8 cellular contexts compared by ENCODE assay signal in the genomic region with DNA sequence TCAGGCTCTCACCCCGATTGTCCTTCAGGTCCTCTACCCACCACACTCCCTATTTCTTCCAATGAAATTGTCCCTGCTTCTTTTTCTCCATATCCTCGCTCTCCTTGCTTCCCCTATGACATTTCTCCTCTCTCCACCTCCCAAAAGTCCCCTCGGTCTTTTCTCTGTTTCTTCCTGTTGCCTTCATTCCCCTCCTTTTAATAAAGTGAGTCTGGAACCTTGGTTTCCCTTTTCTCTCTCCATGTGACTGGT. TPM values are rescaled to one million over a fixed set of nuclear protein-coding genes. Genes with fewer than 3 reads are reported as not detected.
DNase-seq lines count a peak whose midpoint lies in the region; ATAC-seq lines count a peak whose summit lies in the region.

No MANE protein-coding gene starts in this region.

- H3K27ac Mint-ChIP-seq in activated naive CD4-positive, alpha-beta T cell treated with anti-CD3 and anti-CD28 coated beads for 36 hours, result peak overlapping the region; percentile 96
- peak overlapping the region; percentile 97 for H3K27ac Mint-ChIP-seq in activated CD8-positive, alpha-beta T cell treated with anti-CD3 and anti-CD28 coated beads, Interleukin-2, amount 10 ng/mL, durations not matched to agents 7 days and 5 days
- peak overlapping the region; percentile 100 for H3K27ac Mint-ChIP-seq in stimulated activated effector memory CD8-positive, alpha-beta T cell treated with anti-CD3 and anti-CD28 coated beads, Interleukin-12 subunit alpha, Interleukin-12 subunit beta, amount 100 ng/mL, for 72 hours

- peak overlapping the region; percentile 64 for H3K4me3 ChIP-seq in right cardiac atrium (ENCODE audit: low read length)

- intact Hi-C loops in activated naive CD4-positive, alpha-beta T cell treated with anti-CD3 and anti-CD28 coated beads for 36 hours (cut with micrococcal nuclease), result loop anchor here (1.0 to 2.0 kb wide), 5 partner anchors 193 to 348 kb away; partner anchors contain the start of gene MEGF8
- intact Hi-C loops in right cardiac atrium (cut with DNase I), result no loop called here

- no peak for DNase-seq in activated naive CD4-positive, alpha-beta T cell treated with anti-CD3 and anti-CD28 coated beads for 36 hours
- DNase-seq in activated naive CD4-positive, alpha-beta T cell treated with anti-CD3 and anti-CD28 coated beads, Interleukin-2, amount 50 U/mL, for 16 hours, result no peak
- no peak for DNase-seq in activated CD8-positive, alpha-beta T cell treated with anti-CD3 and anti-CD28 coated beads, Interleukin-2, amount 10 ng/mL, durations not matched to agents 7 days and 5 days
- no peak for DNase-seq in right cardiac atrium
- DNase-seq in stimulated activated effector memory CD8-positive, alpha-beta T cell treated with anti-CD3 and anti-CD28 coated beads, Interleukin-12 subunit alpha, Interleukin-12 subunit beta, amount 100 ng/mL, for 72 hours (ENCODE audit: low spot score in 2 of 2), result no peak
- no peak for DNase-seq in activated CD4-positive, CD25-positive, alpha-beta regulatory T cell treated with anti-CD3 and anti-CD28 coated beads, Interleukin-2, amount 50 U/mL, for 72 hours

- peak; percentile 2 for ATAC-seq in activated CD8-positive, alpha-beta T cell treated with anti-CD3 and anti-CD28 coated beads, Interleukin-2, amount 10 ng/mL, durations not matched to agents 7 days and 5 days
- ATAC-seq in right cardiac atrium, result no peak
- peak; percentile 0 for ATAC-seq in stimulated activated effector memory CD8-positive, alpha-beta T cell treated with anti-CD3 and anti-CD28 coated beads, Interleukin-12 subunit alpha, Interleukin-12 subunit beta, amount 100 ng/mL, for 72 hours
- ATAC-seq in GM18907 (IDR thresholded peaks at IDR 0.05; ENCODE audit: unreplicated experiment), result no peak
- no peak for ATAC-seq in HG03139 (IDR thresholded peaks at IDR 0.05; ENCODE audit: unreplicated experiment)

- H3K4me1 ChIP-seq in right cardiac atrium (ENCODE audit: control insufficient read depth, insufficient read depth, low read length), result no peaks in the 10 kb centered on the region

- H3K9me3 Mint-ChIP-seq in activated naive CD4-positive, alpha-beta T cell treated with anti-CD3 and anti-CD28 coated beads for 36 hours, result no peaks in the 10 kb centered on the region
- no peaks in the 10 kb centered on the region for H3K9me3 Mint-ChIP-seq in activated CD8-positive, alpha-beta T cell treated with anti-CD3 and anti-CD28 coated beads, Interleukin-2, amount 10 ng/mL, durations not matched to agents 7 days and 5 days (ENCODE audit: insufficient read depth)
- H3K9me3 Mint-ChIP-seq in stimulated activated effector memory CD8-positive, alpha-beta T cell treated with anti-CD3 and anti-CD28 coated beads, Interleukin-12 subunit alpha, Interleukin-12 subunit beta, amount 100 ng/mL, for 72 hours, result no peaks in the 10 kb centered on the region

- no peaks in the 10 kb centered on the region for H3K27me3 ChIP-seq in right cardiac atrium (ENCODE audit: control insufficient read depth, insufficient read depth)

- peaks cover 4% of the 10 kb centered on the region for H3K27me3 Mint-ChIP-seq in activated naive CD4-positive, alpha-beta T cell treated with anti-CD3 and anti-CD28 coated beads for 36 hours (ENCODE audit: low read depth)
- peaks cover 11% of the 10 kb centered on the region for H3K27me3 Mint-ChIP-seq in activated CD8-positive, alpha-beta T cell treated with anti-CD3 and anti-CD28 coated beads, Interleukin-2, amount 10 ng/mL, durations not matched to agents 7 days and 5 days (ENCODE audit: low read depth)

- H3K4me3 Mint-ChIP-seq in activated naive CD4-positive, alpha-beta T cell treated with anti-CD3 and anti-CD28 coated beads for 36 hours, result peak overlapping the region; percentile 97
- peak overlapping the region; percentile 91 for H3K4me3 Mint-ChIP-seq in activated CD8-positive, alpha-beta T cell treated with anti-CD3 and anti-CD28 coated beads, Interleukin-2, amount 10 ng/mL, durations not matched to agents 7 days and 5 days
- peak overlapping the region; percentile 100 for H3K4me3 Mint-ChIP-seq in stimulated activated effector memory CD8-positive, alpha-beta T cell treated with anti-CD3 and anti-CD28 coated beads, Interleukin-12 subunit alpha, Interleukin-12 subunit beta, amount 100 ng/mL, for 72 hours

- peaks cover 23% of the 10 kb centered on the region for H3K4me1 Mint-ChIP-seq in activated naive CD4-positive, alpha-beta T cell treated with anti-CD3 and anti-CD28 coated beads for 36 hours (ENCODE audit: low read depth)
- H3K4me1 Mint-ChIP-seq in activated CD8-positive, alpha-beta T cell treated with anti-CD3 and anti-CD28 coated beads, Interleukin-2, amount 10 ng/mL, durations not matched to agents 7 days and 5 days (ENCODE audit: low read depth), result peaks cover 44% of the 10 kb centered on the region
- peaks cover 45% of the 10 kb centered on the region for H3K4me1 Mint-ChIP-seq in stimulated activated effector memory CD8-positive, alpha-beta T cell treated with anti-CD3 and anti-CD28 coated beads, Interleukin-12 subunit alpha, Interleukin-12 subunit beta, amount 100 ng/mL, for 72 hours

- POLR2A ChIA-PET in activated CD8-positive, alpha-beta T cell treated with anti-CD3 and anti-CD28 coated beads, Interleukin-2, amount 10 ng/mL, durations not matched to agents 7 days and 5 days (lab: Charles Lee), result no interaction called here

- peak overlapping the region; percentile 96 for H3K27ac ChIP-seq in right cardiac atrium (ENCODE audit: low read length)

- peaks cover 10% of the 10 kb centered on the region for H3K36me3 Mint-ChIP-seq in activated naive CD4-positive, alpha-beta T cell treated with anti-CD3 and anti-CD28 coated beads for 36 hours (ENCODE audit: low read depth)
- H3K36me3 Mint-ChIP-seq in activated CD8-positive, alpha-beta T cell treated with anti-CD3 and anti-CD28 coated beads, Interleukin-2, amount 10 ng/mL, durations not matched to agents 7 days and 5 days (ENCODE audit: low read depth), result peaks cover 24% of the 10 kb centered on the region
- peaks cover 49% of the 10 kb centered on the region for H3K36me3 Mint-ChIP-seq in stimulated activated effector memory CD8-positive, alpha-beta T cell treated with anti-CD3 and anti-CD28 coated beads, Interleukin-12 subunit alpha, Interleukin-12 subunit beta, amount 100 ng/mL, for 72 hours

- H3K9me3 ChIP-seq in right cardiac atrium (ENCODE audit: control insufficient read depth, low read length), result no peaks in the 10 kb centered on the region

- CTCF ChIA-PET in activated naive CD4-positive, alpha-beta T cell treated with anti-CD3 and anti-CD28 coated beads for 36 hours (lab: Charles Lee), result interaction anchor here (0.6 kb wide), 1 partner anchor 1136 kb away, joined by 3 read pairs; no protein-coding TSS in a partner anchor
- CTCF ChIA-PET in activated CD8-positive, alpha-beta T cell treated with anti-CD3 and anti-CD28 coated beads, Interleukin-2, amount 10 ng/mL, durations not matched to agents 7 days and 5 days (lab: Charles Lee), result no interaction called here

- 6% methylated on average over 3 of the region's 3 CpGs for WGBS in right cardiac atrium

RNA-seq across cellular contexts. Expression of gene ZNF574, which starts 0.7 kb away (rescaled TPM):
- 1 to 10 TPM; 8.4 to 8.8 TPM for total RNA-seq in activated naive CD4-positive, alpha-beta T cell treated with anti-CD3 and anti-CD28 coated beads for 36 hours
- total RNA-seq in activated CD8-positive, alpha-beta T cell treated with anti-CD3 and anti-CD28 coated beads, Interleukin-2, amount 10 ng/mL, durations not matched to agents 7 days and 5 days, result 10 to 100 TPM; 14.0 to 14.3 TPM
- total RNA-seq in right cardiac atrium, result 1 to 10 TPM; 8.4 to 9.3 (median 8.5) TPM
- 5.2 TPM for polyA plus RNA-seq in right cardiac atrium

RNA-seq across cellular contexts. Expression of gene GRIK5, which starts 5.3 kb away (rescaled TPM):
- 1 to 10 TPM; 1.9 to 2.2 TPM for total RNA-seq in activated naive CD4-positive, alpha-beta T cell treated with anti-CD3 and anti-CD28 coated beads for 36 hours
- total RNA-seq in activated CD8-positive, alpha-beta T cell treated with anti-CD3 and anti-CD28 coated beads, Interleukin-2, amount 10 ng/mL, durations not matched to agents 7 days and 5 days, result under 1 TPM; 0.37 to 0.73 TPM
- total RNA-seq in right cardiac atrium, result 10 to 100 TPM; 12.5 to 18.3 (median 14.6) TPM
- polyA plus RNA-seq in right cardiac atrium, result 8.9 TPM

RNA-seq across cellular contexts. Expression of gene POU2F2, which starts 57.0 kb away (rescaled TPM):
- total RNA-seq in activated naive CD4-positive, alpha-beta T cell treated with anti-CD3 and anti-CD28 coated beads for 36 hours, result 10 to 100 TPM; 30.0 to 31.9 TPM
- 10 to 100 TPM; 15.7 to 16.3 TPM for total RNA-seq in activated CD8-positive, alpha-beta T cell treated with anti-CD3 and anti-CD28 coated beads, Interleukin-2, amount 10 ng/mL, durations not matched to agents 7 days and 5 days
- total RNA-seq in right cardiac atrium, result 1 to 10 TPM; 1.4 to 1.6 (median 1.6) TPM
- polyA plus RNA-seq in right cardiac atrium, result 0.77 TPM

Comparison
In these comparisons a context has a peak if more than half of its experiments do, and no peak if none do; other contexts are left out.
1. ATAC-seq: peak in activated CD8-positive, alpha-beta T cell treated with anti-CD3 and anti-CD28 coated beads, Interleukin-2, amount 10 ng/mL, durations not matched to agents 7 days and 5 days (single experiment) and stimulated activated effector memory CD8-positive, alpha-beta T cell treated with anti-CD3 and anti-CD28 coated beads, Interleukin-12 subunit alpha, Interleukin-12 subunit beta, amount 100 ng/mL, for 72 hours (single experiment); none in right cardiac atrium (0 of 2), GM18907 (single experiment) and HG03139 (single experiment).
2. RNA of gene GRIK5, which starts 5.3 kb away (total RNA-seq): 12.5 to 18.3 TPM in right cardiac atrium; 1.9 to 2.2 TPM in activated naive CD4-positive, alpha-beta T cell treated with anti-CD3 and anti-CD28 coated beads for 36 hours and 0.37 to 0.73 TPM in activated CD8-positive, alpha-beta T cell treated with anti-CD3 and anti-CD28 coated beads, Interleukin-2, amount 10 ng/mL, durations not matched to agents 7 days and 5 days; every median in the first group is over 4 times any median in the second.
3. RNA of gene POU2F2, which starts 57.0 kb away (total RNA-seq): 30.0 to 31.9 TPM in activated naive CD4-positive, alpha-beta T cell treated with anti-CD3 and anti-CD28 coated beads for 36 hours and 15.7 to 16.3 TPM in activated CD8-positive, alpha-beta T cell treated with anti-CD3 and anti-CD28 coated beads, Interleukin-2, amount 10 ng/mL, durations not matched to agents 7 days and 5 days; 1.4 to 1.6 TPM in right cardiac atrium; every median in the first group is over 4 times any median in the second.
4. Peak in every context shown above with its lines, with median percentiles within 50 percentile points of each other: H3K27ac Mint-ChIP-seq and H3K4me3 Mint-ChIP-seq.